Comparison of ENCODE assay signal across 1 cellular context in genomic region chr3:184241447-184242296, GRCh38.
TF ChIP-seq lines count a peak whose summit lies in the region.

No MANE protein-coding gene starts in this region.

TF ChIP-seq in HepG2, 621 proteins besides CTCF, POLR2A, EP300 and RAD21 (continued from another document and continues in another):
- TF ChIP-seq ZNF772 (CRISPR knock-in tag; IDR thresholded peaks at IDR 0.05) (peak; percentile 92; the same call in 1 of the 2 replicates), ZNF850 (CRISPR knock-in tag; conservative IDR thresholded peaks at IDR 0.05) (no peak), REXO4 (CRISPR knock-in tag; IDR thresholded peaks at IDR 0.05; ENCODE audit: borderline replicate concordance) (no peak), HOXD1 (CRISPR knock-in tag; IDR thresholded peaks at IDR 0.05) (peak; percentile 59; the same call in 1 of the 2 replicates), MNT (IDR thresholded peaks at IDR 0.05) (no peak), ZNF280D (CRISPR knock-in tag; IDR thresholded peaks at IDR 0.05) (no peak), ZNF143 (CRISPR knock-in tag; IDR thresholded peaks at IDR 0.05) (peak; percentile 74), MAZ (IDR thresholded peaks at IDR 0.05; ENCODE audit: borderline replicate concordance, low read depth, low read length) (peak; percentile 43; the same call in 1 of the 2 replicates), MAZ (CRISPR knock-in tag; IDR thresholded peaks at IDR 0.05; ENCODE audit: low read depth) (peak; percentile 94), PRDM4 (CRISPR knock-in tag; IDR thresholded peaks at IDR 0.05; ENCODE audit: borderline replicate concordance) (0 out of 2 replicates have a peak, but pooled peaks have one; percentile 51), DBP (CRISPR knock-in tag; IDR thresholded peaks at IDR 0.05; ENCODE audit: not compliant biosample characterization) (peak; percentile 34), FOXP4 (CRISPR knock-in tag; IDR thresholded peaks at IDR 0.05) (peak; percentile 80), JARID2 (CRISPR knock-in tag; IDR thresholded peaks at IDR 0.05; ENCODE audit: insufficient replicate concordance) (peak; percentile 71), NCOR1 (IDR thresholded peaks at IDR 0.05; ENCODE audit: borderline replicate concordance, low read length) (no peak), POGK (CRISPR knock-in tag; conservative IDR thresholded peaks at IDR 0.05) (peak; percentile 93), SNAPC2 (CRISPR knock-in tag; IDR thresholded peaks at IDR 0.05) (no peak), PCBP2 (optimal IDR thresholded peaks at IDR 0.05; ENCODE audit: low read depth, low read length, poor library complexity, severe bottlenecking) (no peak), NFYC (CRISPR knock-in tag; IDR thresholded peaks at IDR 0.05) (no peak), CREB3 (CRISPR knock-in tag; IDR thresholded peaks at IDR 0.05) (0 out of 2 replicates have a peak, but pooled peaks have one; percentile 73), ZBED4 (CRISPR knock-in tag; IDR thresholded peaks at IDR 0.05; ENCODE audit: borderline replicate concordance) (peak; percentile 95), PAF1 (CRISPR knock-in tag; IDR thresholded peaks at IDR 0.05) (peak; percentile 76; the same call in 1 of the 2 replicates), NFE2L1 (CRISPR knock-in tag; IDR thresholded peaks at IDR 0.05; ENCODE audit: borderline replicate concordance) (peak; percentile 75; the same call in 1 of the 2 replicates), TRIM24 (CRISPR knock-in tag; IDR thresholded peaks at IDR 0.05) (no peak; the same call in 1 of the 2 replicates), GZF1 (CRISPR knock-in tag; IDR thresholded peaks at IDR 0.05) (no peak), ZFP41 (CRISPR knock-in tag; IDR thresholded peaks at IDR 0.05; ENCODE audit: borderline replicate concordance) (peak; percentile 9; the same call in 1 of the 2 replicates), KLF12 (CRISPR knock-in tag; IDR thresholded peaks at IDR 0.05; ENCODE audit: borderline replicate concordance) (peak; percentile 93), KDM2A (CRISPR knock-in tag; IDR thresholded peaks at IDR 0.05; ENCODE audit: borderline replicate concordance, low read depth) (peak; percentile 99), CHD2 (IDR thresholded peaks at IDR 0.05; ENCODE audit: low read depth, low read length) (no peak), GTF2F1 (IDR thresholded peaks at IDR 0.05; ENCODE audit: low read length) (no peak), ZC3H13 (CRISPR knock-in tag; IDR thresholded peaks at IDR 0.05) (peak; percentile 80; the same call in 1 of the 2 replicates), GABPA (IDR thresholded peaks at IDR 0.05; ENCODE audit: low read depth, low read length) (no peak), GABPA (CRISPR knock-in tag; IDR thresholded peaks at IDR 0.05; ENCODE audit: low read depth) (peak; percentile 65), NCOA1 (CRISPR knock-in tag; IDR thresholded peaks at IDR 0.05) (no peak), FLYWCH1 (CRISPR knock-in tag; IDR thresholded peaks at IDR 0.05) (no peak), ZBTB8A (CRISPR knock-in tag; IDR thresholded peaks at IDR 0.05; ENCODE audit: borderline replicate concordance, low read depth) (peak; percentile 84; the same call in 1 of the 2 replicates), THYN1 (CRISPR knock-in tag; IDR thresholded peaks at IDR 0.05; ENCODE audit: borderline replicate concordance, low read depth) (no peak), FIP1L1 (IDR thresholded peaks at IDR 0.05; ENCODE audit: borderline replicate concordance, insufficient read depth, low read depth, low read length) (no peak), ZNF382 (CRISPR knock-in tag; IDR thresholded peaks at IDR 0.05; ENCODE audit: borderline replicate concordance) (no peak), MYNN (CRISPR knock-in tag; IDR thresholded peaks at IDR 0.05; ENCODE audit: low read depth) (no peak), ZUFSP (CRISPR knock-in tag; IDR thresholded peaks at IDR 0.05; ENCODE audit: borderline replicate concordance) (no peak), PBX3 (CRISPR knock-in tag; IDR thresholded peaks at IDR 0.05; ENCODE audit: borderline replicate concordance) (no peak)
